1 cellular context compared by ENCODE assay signal in genomic region chr22:20021196-20022181, GRCh38.
TF ChIP-seq lines count a peak whose summit lies in the region.

No MANE protein-coding gene starts in this region.

TF ChIP-seq in K562, 482 proteins besides CTCF, POLR2A, EP300 and RAD21 (continued from another document):
- TF ChIP-seq, protein P1, sequence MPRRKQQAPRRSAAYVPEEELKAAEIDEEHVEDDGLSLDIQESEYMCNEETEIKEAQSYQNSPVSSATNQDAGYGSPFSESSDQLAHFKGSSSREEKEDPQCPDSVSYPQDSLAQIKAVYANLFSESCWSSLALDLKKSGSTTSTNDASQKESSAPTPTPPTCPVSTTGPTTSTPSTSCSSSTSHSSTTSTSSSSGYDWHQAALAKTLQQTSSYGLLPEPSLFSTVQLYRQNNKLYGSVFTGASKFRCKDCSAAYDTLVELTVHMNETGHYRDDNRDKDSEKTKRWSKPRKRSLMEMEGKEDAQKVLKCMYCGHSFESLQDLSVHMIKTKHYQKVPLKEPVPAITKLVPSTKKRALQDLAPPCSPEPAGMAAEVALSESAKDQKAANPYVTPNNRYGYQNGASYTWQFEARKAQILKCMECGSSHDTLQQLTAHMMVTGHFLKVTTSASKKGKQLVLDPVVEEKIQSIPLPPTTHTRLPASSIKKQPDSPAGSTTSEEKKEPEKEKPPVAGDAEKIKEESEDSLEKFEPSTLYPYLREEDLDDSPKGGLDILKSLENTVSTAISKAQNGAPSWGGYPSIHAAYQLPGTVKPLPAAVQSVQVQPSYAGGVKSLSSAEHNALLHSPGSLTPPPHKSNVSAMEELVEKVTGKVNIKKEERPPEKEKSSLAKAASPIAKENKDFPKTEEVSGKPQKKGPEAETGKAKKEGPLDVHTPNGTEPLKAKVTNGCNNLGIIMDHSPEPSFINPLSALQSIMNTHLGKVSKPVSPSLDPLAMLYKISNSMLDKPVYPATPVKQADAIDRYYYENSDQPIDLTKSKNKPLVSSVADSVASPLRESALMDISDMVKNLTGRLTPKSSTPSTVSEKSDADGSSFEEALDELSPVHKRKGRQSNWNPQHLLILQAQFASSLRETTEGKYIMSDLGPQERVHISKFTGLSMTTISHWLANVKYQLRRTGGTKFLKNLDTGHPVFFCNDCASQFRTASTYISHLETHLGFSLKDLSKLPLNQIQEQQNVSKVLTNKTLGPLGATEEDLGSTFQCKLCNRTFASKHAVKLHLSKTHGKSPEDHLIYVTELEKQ (CRISPR knock-in tag; IDR thresholded peaks at IDR 0.05): peak; percentile 69
- peak; percentile 79; the same call in 1 of the 2 replicates for TF ChIP-seq NFXL1 (CRISPR knock-in tag; IDR thresholded peaks at IDR 0.05)
- no peak for TF ChIP-seq NR2C2 (CRISPR knock-in tag; IDR thresholded peaks at IDR 0.05)
- TF ChIP-seq NR2C2 (tag; IDR thresholded peaks at IDR 0.05): no peak
- no peak for TF ChIP-seq ZC3H8 (IDR thresholded peaks at IDR 0.05)
- no peak for TF ChIP-seq KDM4B (IDR thresholded peaks at IDR 0.05; ENCODE audit: borderline replicate concordance in 2 of 2, low read depth in 1 of 2)
- TF ChIP-seq ZBTB2 (IDR thresholded peaks at IDR 0.05): no peak
- no peak for TF ChIP-seq TARDBP (IDR thresholded peaks at IDR 0.05)
- TF ChIP-seq KAT2B (IDR thresholded peaks at IDR 0.05; ENCODE audit: low read depth, low read length): peak; percentile 8
- peak; percentile 64 for TF ChIP-seq ZBTB17 (CRISPR knock-in tag; IDR thresholded peaks at IDR 0.05)
- no peak for TF ChIP-seq HSF4 (CRISPR knock-in tag; IDR thresholded peaks at IDR 0.05; ENCODE audit: borderline replicate concordance)
- TF ChIP-seq SETDB1 (IDR thresholded peaks at IDR 0.05; ENCODE audit: low read length): no peak
- no peak for TF ChIP-seq MCM3 (IDR thresholded peaks at IDR 0.05)
- TF ChIP-seq ZNF212 (CRISPR knock-in tag; IDR thresholded peaks at IDR 0.05): peak; percentile 73
- no peak for TF ChIP-seq CEBPG (CRISPR knock-in tag; IDR thresholded peaks at IDR 0.05)
- no peak for TF ChIP-seq CEBPG (tag; conservative IDR thresholded peaks at IDR 0.05 in 1 of 2, IDR thresholded peaks at IDR 0.05 in 1 of 2)
- no peak for TF ChIP-seq FOXA3 (CRISPR knock-in tag; conservative IDR thresholded peaks at IDR 0.05 in 1 of 2, IDR thresholded peaks at IDR 0.05 in 1 of 2)
- peak; percentile 78; the same call in 1 of the 2 replicates for TF ChIP-seq GTF2F1 (IDR thresholded peaks at IDR 0.05; ENCODE audit: low read depth, low read length)
- TF ChIP-seq HDAC2 (IDR thresholded peaks at IDR 0.05): no peak
- TF ChIP-seq ZNF764 (CRISPR knock-in tag; IDR thresholded peaks at IDR 0.05; ENCODE audit: low read depth): peak; percentile 91
- no peak for TF ChIP-seq CBFA2T3 (IDR thresholded peaks at IDR 0.05)
- TF ChIP-seq PTBP1 (IDR thresholded peaks at IDR 0.05; ENCODE audit: low read depth, low read length): no peak
- no peak for TF ChIP-seq CHD2 (IDR thresholded peaks at IDR 0.05; ENCODE audit: low read depth, low read length)
- TF ChIP-seq HNRNPLL (IDR thresholded peaks at IDR 0.05; ENCODE audit: low read depth, low read length, poor library complexity, severe bottlenecking): no peak
- no peak; the same call in 1 of the 2 replicates for TF ChIP-seq GABPB2 (CRISPR knock-in tag; conservative IDR thresholded peaks at IDR 0.05)
- TF ChIP-seq RBM15 (IDR thresholded peaks at IDR 0.05; ENCODE audit: insufficient read depth, low read length): no peak
- TF ChIP-seq TRIM28 (IDR thresholded peaks at IDR 0.05): no peak
- TF ChIP-seq ZNF324 (CRISPR knock-in tag; IDR thresholded peaks at IDR 0.05): no peak; the same call in 1 of the 2 replicates
- TF ChIP-seq, protein P2, sequence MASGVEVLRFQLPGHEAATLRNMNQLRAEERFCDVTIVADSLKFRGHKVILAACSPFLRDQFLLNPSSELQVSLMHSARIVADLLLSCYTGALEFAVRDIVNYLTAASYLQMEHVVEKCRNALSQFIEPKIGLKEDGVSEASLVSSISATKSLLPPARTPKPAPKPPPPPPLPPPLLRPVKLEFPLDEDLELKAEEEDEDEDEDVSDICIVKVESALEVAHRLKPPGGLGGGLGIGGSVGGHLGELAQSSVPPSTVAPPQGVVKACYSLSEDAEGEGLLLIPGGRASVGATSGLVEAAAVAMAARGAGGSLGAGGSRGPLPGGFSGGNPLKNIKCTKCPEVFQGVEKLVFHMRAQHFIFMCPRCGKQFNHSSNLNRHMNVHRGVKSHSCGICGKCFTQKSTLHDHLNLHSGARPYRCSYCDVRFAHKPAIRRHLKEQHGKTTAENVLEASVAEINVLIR (CRISPR knock-in tag; IDR thresholded peaks at IDR 0.05): peak; percentile 15; the same call in 1 of the 2 replicates
- TF ChIP-seq, protein P3, sequence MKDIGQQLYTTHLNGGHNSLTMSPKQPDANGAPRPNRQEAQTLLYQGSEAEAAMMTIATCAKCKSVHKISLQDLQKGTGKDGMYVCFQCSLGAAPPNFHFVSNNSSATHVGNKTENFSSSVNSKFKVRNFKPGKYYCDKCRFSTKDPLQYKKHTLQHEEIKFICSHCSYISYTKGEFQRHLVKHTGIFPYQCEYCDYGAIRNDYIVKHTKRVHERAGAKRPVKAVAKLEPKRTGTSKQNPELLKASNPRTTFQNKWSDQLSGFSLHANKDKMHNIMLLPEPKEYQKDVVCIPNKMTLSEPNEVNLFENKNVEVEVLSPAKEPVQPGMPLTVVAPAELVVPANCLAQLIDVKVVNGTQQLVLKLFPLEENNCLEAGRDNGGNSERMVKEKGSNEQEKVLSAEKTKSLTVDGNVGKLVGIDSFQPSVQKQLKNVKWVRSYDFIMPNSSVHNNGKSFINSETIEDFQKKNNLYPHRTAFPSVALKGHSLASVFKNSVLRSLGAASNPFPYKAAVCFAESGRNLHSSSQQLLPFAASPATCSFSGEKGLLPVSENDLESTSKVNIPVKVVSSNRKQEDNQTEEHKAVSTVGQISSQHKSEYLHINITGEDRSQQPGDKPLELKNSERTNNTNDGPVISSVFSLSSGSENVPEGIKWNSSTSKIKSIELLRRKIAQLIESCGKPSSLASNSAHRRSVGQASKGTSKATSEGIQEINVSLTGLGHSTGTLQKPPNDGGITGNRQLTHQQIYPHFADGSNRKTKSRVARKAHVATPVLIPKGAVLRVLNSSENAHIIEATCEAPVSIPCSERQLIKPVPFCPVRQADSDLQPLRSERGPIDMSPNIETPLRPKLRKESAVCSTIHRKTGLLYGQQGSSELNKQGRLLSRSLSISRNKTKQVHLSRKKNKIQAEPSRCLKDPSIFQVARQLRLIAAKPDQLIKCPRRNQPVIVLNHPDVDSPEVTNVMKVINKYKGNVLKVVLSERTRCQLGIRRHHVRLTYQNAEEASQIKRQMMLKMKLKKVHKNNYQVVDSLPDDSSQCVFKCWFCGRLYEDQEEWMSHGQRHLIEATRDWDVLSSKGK (CRISPR knock-in tag; IDR thresholded peaks at IDR 0.05): no peak
- TF ChIP-seq ZNF41 (CRISPR knock-in tag; conservative IDR thresholded peaks at IDR 0.05): peak; percentile 56
- no peak for TF ChIP-seq ZNF592 (IDR thresholded peaks at IDR 0.05)
- no peak for TF ChIP-seq KAT7 (CRISPR knock-in tag; IDR thresholded peaks at IDR 0.05; ENCODE audit: borderline replicate concordance)
- TF ChIP-seq L3MBTL2 (IDR thresholded peaks at IDR 0.05): no peak
- no peak for TF ChIP-seq CBX5 (IDR thresholded peaks at IDR 0.05; ENCODE audit: borderline replicate concordance, low read depth)
- no peak for TF ChIP-seq POLR3G (IDR thresholded peaks at IDR 0.05; ENCODE audit: extremely low read depth, insufficient read length, insufficient replicate concordance)
- TF ChIP-seq THAP12 (CRISPR knock-in tag; IDR thresholded peaks at IDR 0.05): peak; percentile 62
- TF ChIP-seq MTA1 (IDR thresholded peaks at IDR 0.05; ENCODE audit: borderline replicate concordance): no peak
- TF ChIP-seq NR2F6 (CRISPR knock-in tag; IDR thresholded peaks at IDR 0.05): peak; percentile 92; the same call in 1 of the 2 replicates
- TF ChIP-seq ZNF165 (CRISPR knock-in tag; IDR thresholded peaks at IDR 0.05; ENCODE audit: borderline replicate concordance): peak; percentile 87
- TF ChIP-seq ZZZ3 (IDR thresholded peaks at IDR 0.05): no peak
- TF ChIP-seq, protein P4, sequence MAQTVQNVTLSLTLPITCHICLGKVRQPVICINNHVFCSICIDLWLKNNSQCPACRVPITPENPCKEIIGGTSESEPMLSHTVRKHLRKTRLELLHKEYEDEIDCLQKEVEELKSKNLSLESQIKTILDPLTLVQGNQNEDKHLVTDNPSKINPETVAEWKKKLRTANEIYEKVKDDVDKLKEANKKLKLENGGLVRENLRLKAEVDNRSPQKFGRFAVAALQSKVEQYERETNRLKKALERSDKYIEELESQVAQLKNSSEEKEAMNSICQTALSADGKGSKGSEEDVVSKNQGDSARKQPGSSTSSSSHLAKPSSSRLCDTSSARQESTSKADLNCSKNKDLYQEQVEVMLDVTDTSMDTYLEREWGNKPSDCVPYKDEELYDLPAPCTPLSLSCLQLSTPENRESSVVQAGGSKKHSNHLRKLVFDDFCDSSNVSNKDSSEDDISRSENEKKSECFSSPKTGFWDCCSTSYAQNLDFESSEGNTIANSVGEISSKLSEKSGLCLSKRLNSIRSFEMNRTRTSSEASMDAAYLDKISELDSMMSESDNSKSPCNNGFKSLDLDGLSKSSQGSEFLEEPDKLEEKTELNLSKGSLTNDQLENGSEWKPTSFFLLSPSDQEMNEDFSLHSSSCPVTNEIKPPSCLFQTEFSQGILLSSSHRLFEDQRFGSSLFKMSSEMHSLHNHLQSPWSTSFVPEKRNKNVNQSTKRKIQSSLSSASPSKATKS (CRISPR knock-in tag; IDR thresholded peaks at IDR 0.05): peak; percentile 82; the same call in 1 of the 2 replicates
- no peak; the same call in 1 of the 2 replicates for TF ChIP-seq HOXB6 (CRISPR knock-in tag; IDR thresholded peaks at IDR 0.05; ENCODE audit: borderline replicate concordance)
